Comparison of ENCODE assay signal across 21 cellular contexts in the genomic region with DNA sequence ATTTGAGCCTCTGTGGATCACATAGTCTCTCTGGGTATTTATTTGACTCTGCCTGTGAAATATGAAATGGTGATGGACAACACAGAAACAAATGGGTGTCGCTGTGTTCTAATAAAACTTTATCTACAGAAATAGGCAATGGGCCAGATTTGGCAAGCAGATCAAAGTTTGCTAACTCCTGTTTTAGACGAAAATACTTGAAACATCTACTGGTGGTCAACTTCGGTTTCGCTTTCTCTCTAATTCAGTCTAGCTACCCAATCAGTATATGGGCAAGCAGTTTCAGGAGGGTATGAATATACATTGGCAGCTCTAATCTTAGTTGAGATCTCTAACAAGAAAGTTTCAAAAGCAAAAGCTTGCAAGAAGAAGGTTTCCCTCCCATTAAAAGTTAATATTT.
DNase-seq lines count a peak whose midpoint lies in the region; ATAC-seq and TF ChIP-seq lines count a peak whose summit lies in the region.
"Had no signal": no experiment of that assay in that cellular context is flagged by ENCODE, and none has a peak within 500 bp of the region (broad histone marks: within the 10 kb centered on the region; RNA-seq: fewer than 3 reads in every experiment).

No MANE protein-coding gene starts in this region.

- no peak overlapping the region for H3K4me3 Mint-ChIP-seq in chondrocyte (ENCODE audit: unreplicated experiment)
- H3K4me3 Mint-ChIP-seq in activated T-cell treated with anti-CD3 and anti-CD28 coated beads, Interleukin-2, amount 50 U/mL, for 4 hours = no peak overlapping the region
- H3K4me3 Mint-ChIP-seq: CD14-positive monocyte, T-cell, WTC11 had no signal

- H3K4me3 ChIP-seq in GM12865 (ENCODE audit: low read depth, low read length) = no peak overlapping the region
- H3K4me3 ChIP-seq in WERI-Rb-1 (ENCODE audit: low read depth, low read length) = no peak overlapping the region
- H3K4me3 ChIP-seq: A549, tibial artery had no signal

- no peaks in the 10 kb centered on the region for H3K9me3 ChIP-seq in WERI-Rb-1 (ENCODE audit: severe bottlenecking)
- H3K9me3 ChIP-seq: A549, tibial artery had no signal

- no peaks in the 10 kb centered on the region for H3K36me3 Mint-ChIP-seq in chondrocyte (ENCODE audit: low read depth)
- H3K36me3 Mint-ChIP-seq in activated T-cell treated with anti-CD3 and anti-CD28 coated beads, Interleukin-2, amount 50 U/mL, for 4 hours (ENCODE audit: insufficient read depth) = no peaks in the 10 kb centered on the region
- H3K36me3 Mint-ChIP-seq: CD14-positive monocyte, T-cell, WTC11 had no signal

- no peaks in the 10 kb centered on the region for H3K27me3 ChIP-seq in WERI-Rb-1 (ENCODE audit: insufficient read depth, low read depth, severe bottlenecking)
- H3K27me3 ChIP-seq: tibial artery had no signal

- H3K9me3 Mint-ChIP-seq in chondrocyte (ENCODE audit: low read depth) = peaks cover 2% of the 10 kb centered on the region
- no peaks in the 10 kb centered on the region for H3K9me3 Mint-ChIP-seq in activated T-cell treated with anti-CD3 and anti-CD28 coated beads, Interleukin-2, amount 50 U/mL, for 4 hours
- H3K9me3 Mint-ChIP-seq: T-cell had no signal

- ATAC-seq in GM19324 (IDR thresholded peaks at IDR 0.05; ENCODE audit: low FRiP score, unreplicated experiment) (peak; percentile 91), HG02571 (IDR thresholded peaks at IDR 0.05; ENCODE audit: unreplicated experiment) (peak; percentile 59), HG03378 (IDR thresholded peaks at IDR 0.05; ENCODE audit: unreplicated experiment) (peak; percentile 79)
- ATAC-seq in stimulated activated naive CD8-positive, alpha-beta T cell treated with anti-CD3 and anti-CD28 coated beads, Interleukin-15, Interleukin-2, amounts not matched to agents 100 U/mL and 50 U/mL, for 24 hours = no peak
- no peak for ATAC-seq in activated T-cell treated with anti-CD3 and anti-CD28 coated beads, Interleukin-2, amount 50 U/mL, for 4 hours
- ATAC-seq: A549, left ventricle myocardium superior, T-cell, WTC11 had no signal

- no peak overlapping the region for H3K27ac Mint-ChIP-seq in chondrocyte (ENCODE audit: unreplicated experiment)
- H3K27ac Mint-ChIP-seq: T-cell, WTC11 had no signal

- H3K27ac ChIP-seq in WERI-Rb-1 = no peak overlapping the region
- H3K27ac ChIP-seq: A549, parathyroid adenoma, tibial artery had no signal

- no peaks in the 10 kb centered on the region for H3K4me1 Mint-ChIP-seq in chondrocyte (ENCODE audit: low read depth)
- no peaks in the 10 kb centered on the region for H3K4me1 Mint-ChIP-seq in activated T-cell treated with anti-CD3 and anti-CD28 coated beads, Interleukin-2, amount 50 U/mL, for 4 hours (ENCODE audit: low read depth)
- H3K4me1 Mint-ChIP-seq: CD14-positive monocyte, T-cell, WTC11 had no signal

- H3K27me3 Mint-ChIP-seq in chondrocyte (ENCODE audit: low read depth) = peaks cover 23% of the 10 kb centered on the region
- H3K27me3 Mint-ChIP-seq in activated T-cell treated with anti-CD3 and anti-CD28 coated beads, Interleukin-2, amount 50 U/mL, for 4 hours (ENCODE audit: low read depth) = peaks cover 13% of the 10 kb centered on the region

- TF ChIP-seq CTCF in GM12865 (IDR thresholded peaks at IDR 0.05; ENCODE audit: insufficient read depth, low read depth, low read length, missing control alignments) = no peak
- TF ChIP-seq CTCF in WERI-Rb-1 (IDR thresholded peaks at IDR 0.05; ENCODE audit: low read depth, low read length) = no peak
- no peak for TF ChIP-seq CTCF in chondrocyte (IDR thresholded peaks at IDR 0.05)

- no peaks in the 10 kb centered on the region for H3K36me3 ChIP-seq in WERI-Rb-1
- H3K36me3 ChIP-seq: tibial artery had no signal

- peak; percentile 76 for DNase-seq in GM12865 (ENCODE audit: low read depth)
- no peak for DNase-seq in WERI-Rb-1
- DNase-seq in stimulated activated naive CD8-positive, alpha-beta T cell treated with anti-CD3 and anti-CD28 coated beads, Interleukin-15, Interleukin-2, amounts not matched to agents 100 U/mL and 50 U/mL, for 24 hours = no peak
- no peak for DNase-seq in chondrocyte (ENCODE audit: low spot score)
- no peak for DNase-seq in activated T-cell treated with anti-CD3 and anti-CD28 coated beads, Interleukin-2, amount 50 U/mL, for 4 hours
- DNase-seq: activated gamma-delta T cell; anterior cingulate cortex; foreskin melanocyte; HCEC 1CT; left ventricle myocardium superior; NCI-H82; stimulated activated CD4-positive, alpha-beta T cell treated with anti-CD3 and anti-CD28 coated beads, Interleukin-4, amount 100 ng/mL, for 4 hours; T-cell; tibial artery had no signal

Comparison
In these comparisons a context has a peak if more than half of its experiments do, and no peak if none do; other contexts are left out.
1. ATAC-seq: peak in GM19324 (single experiment), HG02571 (single experiment) and HG03378 (single experiment); none in stimulated activated naive CD8-positive, alpha-beta T cell treated with anti-CD3 and anti-CD28 coated beads, Interleukin-15, Interleukin-2, amounts not matched to agents 100 U/mL and 50 U/mL, for 24 hours (single experiment) and activated T-cell treated with anti-CD3 and anti-CD28 coated beads, Interleukin-2, amount 50 U/mL, for 4 hours (0 of 2).